ENCODE assay signal across 15 cellular contexts in the genomic region with DNA sequence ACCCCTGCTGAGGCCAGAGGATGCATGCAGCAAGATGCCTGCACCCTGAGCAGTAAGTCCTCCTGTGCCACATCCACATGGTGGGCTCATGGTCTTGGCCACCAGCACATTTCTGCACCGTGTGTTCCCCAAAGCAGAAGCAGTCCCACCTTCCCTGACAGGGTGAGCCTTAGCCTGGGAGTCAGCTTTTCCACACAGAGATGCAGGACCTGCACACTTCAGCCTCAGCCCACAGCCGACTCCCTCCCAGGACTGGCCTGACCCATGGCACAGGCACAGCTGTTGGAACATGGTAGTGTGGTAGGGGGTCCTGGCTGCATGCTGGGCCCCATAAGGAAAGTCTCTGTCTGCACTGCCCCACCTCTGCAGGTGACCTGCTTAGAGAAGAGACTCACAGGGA.
"Had no signal": no experiment of that assay in that cellular context is flagged by ENCODE, and none has a peak within 500 bp of the region (broad histone marks: within the 10 kb centered on the region; RNA-seq: fewer than 3 reads in every experiment).

No MANE protein-coding gene starts in this region.

- H3K4me1 ChIP-seq: uterus had no signal

- DNase-seq: activated CD4-positive, alpha-beta T cell treated with anti-CD3 and anti-CD28 coated beads, Interleukin-2, amount 50 U/mL, for 48 hours; activated CD4-positive, CD25-positive, alpha-beta regulatory T cell; activated naive CD4-positive, alpha-beta T cell treated with anti-CD3 and anti-CD28 coated beads for 36 hours; dorsolateral prefrontal cortex; erythroblast; mucosa of descending colon; occipital lobe; stimulated activated CD4-positive, alpha-beta T cell treated with anti-CD3 and anti-CD28 coated beads, Interleukin-2, amount 100 ng/mL, for 48 hours; stimulated activated naive B cell treated with anti-CD40 and anti-IgM and Interleukin-4, amounts not matched to agents 10 μg/mL and 1 μg/mL and 100 μg/mL, for 72 hours; tibial artery; uterus had no signal

- H3K27ac ChIP-seq: adrenal gland, cardiac muscle cell, dorsolateral prefrontal cortex, gastroesophageal sphincter, tibial artery, uterus had no signal

- H3K36me3 ChIP-seq: adrenal gland, cardiac muscle cell, uterus had no signal

- H3K4me3 ChIP-seq: adrenal gland, cardiac muscle cell, dorsolateral prefrontal cortex, gastroesophageal sphincter, mucosa of descending colon, tibial artery, uterus had no signal

- ATAC-seq: gastroesophageal sphincter; mucosa of descending colon; naive thymus-derived CD8-positive, alpha-beta T cell; stimulated activated naive B cell treated with anti-CD40 and anti-IgM and Interleukin-4, amounts not matched to agents 10 μg/mL and 1 μg/mL and 100 μg/mL, for 72 hours had no signal

- H3K27me3 ChIP-seq: adrenal gland, gastroesophageal sphincter, tibial artery, uterus had no signal
